22 cellular contexts compared by ENCODE assay signal in the genomic region with DNA sequence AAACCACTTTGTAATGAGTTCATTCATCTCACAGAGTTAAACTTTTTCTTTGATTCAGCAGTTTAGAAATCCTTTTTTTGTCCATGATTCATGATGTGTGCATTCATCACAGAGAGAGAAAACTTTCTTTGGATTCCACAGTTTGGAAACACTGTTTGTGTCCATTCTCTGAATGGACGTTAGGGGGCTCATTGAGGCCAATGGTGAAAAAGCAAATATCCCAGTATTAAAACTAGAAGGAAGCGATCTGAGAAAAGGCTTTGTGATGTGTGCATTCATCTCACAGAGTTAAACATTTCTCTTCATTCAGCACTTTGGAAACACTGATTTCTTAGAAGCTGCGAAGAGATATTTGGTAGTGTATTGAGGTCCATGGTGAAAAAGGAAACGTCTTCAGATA.
"Had no signal": no experiment of that assay in that cellular context is flagged by ENCODE, and none has a peak within 500 bp of the region (broad histone marks: within the 10 kb centered on the region; RNA-seq: fewer than 3 reads in every experiment).

No MANE protein-coding gene starts in this region.

- H3K4me3 ChIP-seq: adrenal gland, ascending aorta, sigmoid colon, transverse colon had no signal

- H3K4me1 ChIP-seq: adrenal gland, ascending aorta, sigmoid colon, transverse colon had no signal

- H3K27ac ChIP-seq: adrenal gland, ascending aorta, brain microvascular endothelial cell, sigmoid colon, transverse colon had no signal

- ATAC-seq: activated T-helper 17 cell treated with anti-CD3 and anti-CD28 coated beads, Interleukin-2, amount 50 U/mL, for 72 hours; esophagus mucosa; left cardiac atrium; natural killer cell; stimulated activated naive B cell treated with anti-CD40 and anti-IgM and Interleukin-4, amounts not matched to agents 10 μg/mL and 1 μg/mL and 100 μg/mL, for 72 hours; WTC11 had no signal

- FAIRE-seq: frontal cortex, urothelium cell line had no signal

- H3K36me3 ChIP-seq: adrenal gland, ascending aorta, brain microvascular endothelial cell, sigmoid colon, transverse colon had no signal

- H3K27me3 ChIP-seq: adrenal gland, ascending aorta, brain microvascular endothelial cell, sigmoid colon, transverse colon had no signal

- DNase-seq: activated T-cell treated with anti-CD3 and anti-CD28 coated beads, Interleukin-2, amount 50 U/mL, for 24 hours; adrenal gland; brain microvascular endothelial cell; central memory CD4-positive, alpha-beta T cell; dermis blood vessel endothelial cell; effector memory CD4-positive, alpha-beta T cell; islet precursor cell; left cardiac atrium; midbrain; natural killer cell; retina; sigmoid colon; stimulated activated CD4-positive, alpha-beta T cell treated with anti-CD3 and anti-CD28 coated beads, Interleukin-2, amount 100 ng/mL, for 48 hours; stimulated activated CD8-positive, alpha-beta memory T cell treated with anti-CD3 and anti-CD28 coated beads, Interleukin-4, amount 100 ng/mL, for 48 hours; stimulated activated naive B cell treated with anti-CD40 and anti-IgM and Interleukin-4, amounts not matched to agents 10 μg/mL and 1 μg/mL and 100 μg/mL, for 72 hours; transverse colon had no signal
